10 cellular contexts compared by ENCODE assay signal in genomic region chr7:2734084-2734601, GRCh38. TPM values are rescaled to one million over a fixed set of nuclear protein-coding genes. Genes with fewer than 3 reads are reported as not detected.
DNase-seq lines count a peak whose midpoint lies in the region; TF ChIP-seq lines count a peak whose summit lies in the region.
"Had no signal": no experiment of that assay in that cellular context is flagged by ENCODE, and none has a peak within 500 bp of the region (broad histone marks: within the 10 kb centered on the region; RNA-seq: fewer than 3 reads in every experiment).

No MANE protein-coding gene starts in this region.

- peak overlapping the region; percentile 60 to 98 (median 93) for H3K27ac ChIP-seq in BLaER1 treated with 17β-estradiol and CSF1 and Interleukin-3, amounts not matched to agents 10 nM and 100 nM
- peak overlapping the region in 47 of 59 donors; percentile 1 to 90 (median 63) for H3K27ac ChIP-seq in dorsolateral prefrontal cortex
- H3K27ac ChIP-seq in CD8-positive, alpha-beta memory T cell (ENCODE audit: low read depth, low read length): no peak overlapping the region

- H3K27me3 ChIP-seq in BLaER1 treated with 17β-estradiol and CSF1 and Interleukin-3, amounts not matched to agents 10 nM and 100 nM: peaks cover 0 to 13% (median 0%) of the 10 kb centered on the region in 11 experiments; a peak in 2 of 22 replicates
- no peaks in the 10 kb centered on the region for H3K27me3 ChIP-seq in dorsolateral prefrontal cortex
- no peaks in the 10 kb centered on the region for H3K27me3 ChIP-seq in CD8-positive, alpha-beta memory T cell (ENCODE audit: insufficient read depth, low read length, poor library complexity, severe bottlenecking)

- peaks cover 30% of the 10 kb centered on the region for H3K36me3 Mint-ChIP-seq in osteocyte (ENCODE audit: unreplicated experiment)
- H3K36me3 Mint-ChIP-seq in CD8-positive, alpha-beta memory T cell: peaks cover 0 to 38% (median 7%) of the 10 kb centered on the region in 3 donors

- H3K4me1 Mint-ChIP-seq in osteocyte (ENCODE audit: unreplicated experiment): no peaks in the 10 kb centered on the region
- peaks cover 0 to 38% (median 6%) of the 10 kb centered on the region in 3 donors for H3K4me1 Mint-ChIP-seq in CD8-positive, alpha-beta memory T cell

- TF ChIP-seq CTCF in dorsolateral prefrontal cortex (IDR thresholded peaks at IDR 0.05 in 54 of 56, conservative IDR thresholded peaks at IDR 0.05 in 2 of 56; ENCODE audit: low read depth in 1 of 56, partially characterized antibody in 56 of 56) (no peak), osteocyte (IDR thresholded peaks at IDR 0.05) (no peak)

- in situ Hi-C loops in KBM-7 (cut with MboI; ENCODE audit: low pct_unique_long_range_greater_than_20kb, low sequenced_read_pairs): no loop called here

- POLR2A ChIA-PET in CD8-positive, alpha-beta memory T cell (lab: Charles Lee): no interaction called here

- peak overlapping the region; percentile 56 to 90 (median 79); a peak in 21 of 22 replicates for H3K9ac ChIP-seq in BLaER1 treated with 17β-estradiol and CSF1 and Interleukin-3, amounts not matched to agents 10 nM and 100 nM

- intact Hi-C loops in dorsolateral prefrontal cortex (cut with DNase I): loop anchor here in 1 of 2 donors (2.0 kb wide), 1 partner anchor 25 kb away; no protein-coding TSS in a partner anchor

- no peaks in the 10 kb centered on the region for H3K9me3 Mint-ChIP-seq in osteocyte (ENCODE audit: unreplicated experiment)
- no peaks in the 10 kb centered on the region for H3K9me3 Mint-ChIP-seq in CD8-positive, alpha-beta memory T cell

- H3K9me3 ChIP-seq in BLaER1 treated with 17β-estradiol and CSF1 and Interleukin-3, amounts not matched to agents 10 nM and 100 nM (replicated peaks in 1 of 11): peaks cover 0 to 14% (median 0%) of the 10 kb centered on the region in 11 experiments; a peak in 6 of 22 replicates
- no peaks in the 10 kb centered on the region for H3K9me3 ChIP-seq in CD8-positive, alpha-beta memory T cell (ENCODE audit: low read length)

- peaks cover 23 to 40% (median 27%) of the 10 kb centered on the region in 11 experiments for H3K36me3 ChIP-seq in BLaER1 treated with 17β-estradiol and CSF1 and Interleukin-3, amounts not matched to agents 10 nM and 100 nM
- peaks cover 9% of the 10 kb centered on the region for H3K36me3 ChIP-seq in CD8-positive, alpha-beta memory T cell (ENCODE audit: insufficient read depth, low read length)

- peak overlapping the region in 9 of 10 experiments; percentile 3 to 57 (median 53); a peak in 16 of 20 replicates for H3K4me3 ChIP-seq in BLaER1 treated with 17β-estradiol and CSF1 and Interleukin-3, amounts not matched to agents 10 nM and 100 nM
- H3K4me3 ChIP-seq in dorsolateral prefrontal cortex: no peak overlapping the region
- H3K4me3 ChIP-seq in CD8-positive, alpha-beta memory T cell (ENCODE audit: low read length): no peak overlapping the region

- peak overlapping the region; percentile 83 to 98 (median 94) for H3K4me2 ChIP-seq in BLaER1 treated with 17β-estradiol and CSF1 and Interleukin-3, amounts not matched to agents 10 nM and 100 nM

- CTCF ChIA-PET in CD8-positive, alpha-beta memory T cell (lab: Charles Lee): no interaction called here

- H4K20me1 ChIP-seq in BLaER1 treated with 17β-estradiol and CSF1 and Interleukin-3, amounts not matched to agents 10 nM and 100 nM: peaks cover 0 to 50% (median 2%) of the 10 kb centered on the region in 11 experiments; a peak in 7 of 22 replicates

- H3K4me3 Mint-ChIP-seq in osteocyte (ENCODE audit: unreplicated experiment): no peak overlapping the region
- H3K4me3 Mint-ChIP-seq in CD8-positive, alpha-beta memory T cell: no peak overlapping the region

- DNase-seq in KBM-7: peak; percentile 76
- peak in 2 of 10 donors; percentile 13 to 22 for DNase-seq in dorsolateral prefrontal cortex
- peak; percentile 72 for DNase-seq in osteocyte (ENCODE audit: extremely low spot score, unreplicated experiment)
- DNase-seq in HK-2 (ENCODE audit: unreplicated experiment): no peak
- DNase-seq in dermis blood vessel endothelial cell: no peak
- DNase-seq in CD8-positive, alpha-beta memory T cell: no peak
- no peak for DNase-seq in NCI-H446 (lab: John Stamatoyannopoulos, UW)
- DNase-seq: PC-3 had no signal

- peak overlapping the region; percentile 37 for H3K27ac Mint-ChIP-seq in osteocyte (ENCODE audit: unreplicated experiment)
- H3K27ac Mint-ChIP-seq in CD8-positive, alpha-beta memory T cell: peak overlapping the region in 2 of 8 donors; percentile 53 to 76

- no peaks in the 10 kb centered on the region for H3K27me3 Mint-ChIP-seq in osteocyte (ENCODE audit: unreplicated experiment)
- peaks cover 0 to 2% of the 10 kb centered on the region in 2 donors for H3K27me3 Mint-ChIP-seq in CD8-positive, alpha-beta memory T cell

- peaks cover 75 to 100% (median 100%) of the 10 kb centered on the region in 10 experiments for H3K4me1 ChIP-seq in BLaER1 treated with 17β-estradiol and CSF1 and Interleukin-3, amounts not matched to agents 10 nM and 100 nM
- H3K4me1 ChIP-seq in CD8-positive, alpha-beta memory T cell (ENCODE audit: insufficient read depth, low read length): no peaks in the 10 kb centered on the region

RNA-seq across cellular contexts. Expression of gene AMZ1, which starts 46.1 kb away (rescaled TPM):
- 10 to 100 TPM in 74 of 120 experiments, 1 to 10 TPM in 46; 6.1 to 23.5 (median 11.7) TPM for total RNA-seq in dorsolateral prefrontal cortex
- total RNA-seq in osteocyte: 5.8 and 6.6 TPM in 2 replicates
- under 0.01 TPM in 2 replicates for total RNA-seq in dermis blood vessel endothelial cell
- under 1 TPM in 1 of 2 experiments, not detected in 1; 0.07 TPM for total RNA-seq in CD8-positive, alpha-beta memory T cell
- 0.08 TPM for polyA plus RNA-seq in CD8-positive, alpha-beta memory T cell
- total RNA-seq: activated CD8-positive, alpha-beta memory T cell treated with anti-CD3 and anti-CD28 coated beads for 36 hours; PC-3 had no signal

Comparison
In these comparisons a context has a peak if more than half of its experiments do, and no peak if none do; other contexts are left out.
1. H3K4me3 ChIP-seq: peak in BLaER1 treated with 17β-estradiol and CSF1 and Interleukin-3, amounts not matched to agents 10 nM and 100 nM (9 of 10); none in dorsolateral prefrontal cortex (0 of 59) and CD8-positive, alpha-beta memory T cell (single experiment).
2. DNase-seq: peak in KBM-7 (single experiment) and osteocyte (single experiment); none in HK-2 (single experiment), dermis blood vessel endothelial cell (single experiment), CD8-positive, alpha-beta memory T cell (0 of 5) and NCI-H446 (0 of 2).